In genomic region chr7:17940302-17941170, GRCh38 we compare ENCODE assay signal across 8 cellular contexts. TPM values are rescaled to one million over a fixed set of nuclear protein-coding genes. Genes with fewer than 3 reads are reported as not detected.
DNase-seq lines count a peak whose midpoint lies in the region; ATAC-seq, FAIRE-seq and TF ChIP-seq lines count a peak whose summit lies in the region.

A gene with protein sequence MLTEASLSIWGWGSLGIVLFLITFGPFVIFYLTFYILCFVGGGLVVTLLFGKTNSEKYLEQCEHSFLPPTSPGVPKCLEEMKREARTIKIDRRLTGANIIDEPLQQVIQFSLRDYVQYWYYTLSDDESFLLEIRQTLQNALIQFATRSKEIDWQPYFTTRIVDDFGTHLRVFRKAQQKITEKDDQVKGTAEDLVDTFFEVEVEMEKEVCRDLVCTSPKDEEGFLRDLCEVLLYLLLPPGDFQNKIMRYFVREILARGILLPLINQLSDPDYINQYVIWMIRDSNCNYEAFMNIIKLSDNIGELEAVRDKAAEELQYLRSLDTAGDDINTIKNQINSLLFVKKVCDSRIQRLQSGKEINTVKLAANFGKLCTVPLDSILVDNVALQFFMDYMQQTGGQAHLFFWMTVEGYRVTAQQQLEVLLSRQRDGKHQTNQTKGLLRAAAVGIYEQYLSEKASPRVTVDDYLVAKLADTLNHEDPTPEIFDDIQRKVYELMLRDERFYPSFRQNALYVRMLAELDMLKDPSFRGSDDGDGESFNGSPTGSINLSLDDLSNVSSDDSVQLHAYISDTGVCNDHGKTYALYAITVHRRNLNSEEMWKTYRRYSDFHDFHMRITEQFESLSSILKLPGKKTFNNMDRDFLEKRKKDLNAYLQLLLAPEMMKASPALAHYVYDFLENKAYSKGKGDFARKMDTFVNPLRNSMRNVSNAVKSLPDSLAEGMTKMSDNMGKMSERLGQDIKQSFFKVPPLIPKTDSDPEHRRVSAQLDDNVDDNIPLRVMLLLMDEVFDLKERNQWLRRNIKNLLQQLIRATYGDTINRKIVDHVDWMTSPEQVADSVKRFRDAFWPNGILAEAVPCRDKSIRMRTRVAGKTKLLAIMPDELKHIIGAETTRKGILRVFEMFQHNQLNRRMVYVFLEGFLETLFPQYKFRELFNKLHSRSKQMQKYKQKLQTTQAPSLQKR (minus strand): TSS chr7:17940494. CDS start chr7:17940295, 199 bp downstream.

- H3K27me3 ChIP-seq in OCI-LY1 (ENCODE audit: insufficient read depth, low read length), result no peaks in the 10 kb centered on the region
- no peaks in the 10 kb centered on the region for H3K27me3 ChIP-seq in endothelial cell of umbilical vein (ENCODE audit: control insufficient read depth in 2 of 2, insufficient read depth in 2 of 2, low read length in 2 of 2)

- TF ChIP-seq CTCF in OCI-LY1 (IDR thresholded peaks at IDR 0.05; ENCODE audit: low read length) (peak; percentile 31), endothelial cell of umbilical vein (IDR thresholded peaks at IDR 0.05; ENCODE audit: extremely low read depth in 1 of 2, insufficient read depth in 1 of 2, low read depth in 1 of 2, low read length in 2 of 2) (peak in 1 of 2 donors; percentile 48)

- H3F3A ChIP-seq in OCI-LY1 (ENCODE audit: insufficient read depth, low read length), result no peaks in the 10 kb centered on the region

- peak; percentile 86 for FAIRE-seq in endothelial cell of umbilical vein (lab: Jason Lieb, UNC)

- CTCF ChIA-PET in endothelial cell of umbilical vein (lab: Charles Lee), result interaction anchor here (1.0 kb wide), 1 partner anchor 170 kb away, joined by 10 read pairs; no protein-coding TSS in a partner anchor

- intact Hi-C loops in endothelial cell of umbilical vein (cut with micrococcal nuclease), result loop anchor here (1.0 to 2.0 kb wide), 3 partner anchors 24 to 170 kb away; no protein-coding TSS in a partner anchor

- dilution Hi-C loops in endothelial cell of umbilical vein (cut with MboI; ENCODE audit: extremely low pct_ligation_motif_present, low sequenced_read_pairs), result no loop called here

- peak; percentile 84 for DNase-seq in DMS 273 treated with DMSO at 0.1 percent for 48 hours (lab: John Stamatoyannopoulos, UW)
- peak; percentile 90 for DNase-seq in HuH-7 (ENCODE audit: low spot score)
- DNase-seq in activated CD8-positive, alpha-beta memory T cell treated with anti-CD3 and anti-CD28 coated beads, Interleukin-2, amount 50 U/mL, for 48 hours, result peak; percentile 93
- peak; percentile 95 for DNase-seq in endothelial cell of umbilical vein (ENCODE audit: low read depth, low spot score)
- peak; percentile 87 for DNase-seq in middle frontal gyrus (ENCODE audit: extremely low spot score, low spot score)
- peak; percentile 85 to 86 for DNase-seq in stimulated activated CD8-positive, alpha-beta memory T cell treated with anti-CD3 and anti-CD28 coated beads, Interleukin-2, amount 100 ng/mL, for 48 hours (ENCODE audit: low read depth in 2 of 2)

- peak within 1 kb of the TSS; percentile 90 for H3K9ac ChIP-seq in OCI-LY1 (ENCODE audit: low read length)
- H3K9ac ChIP-seq in endothelial cell of umbilical vein (replicated peaks; ENCODE audit: extremely low read depth, insufficient read depth, low read length), result peak within 1 kb of the TSS; percentile 80

- no peaks in the 10 kb centered on the region for H3K36me3 ChIP-seq in OCI-LY1 (ENCODE audit: insufficient read depth, low read length)
- no peaks in the 10 kb centered on the region for H3K36me3 ChIP-seq in endothelial cell of umbilical vein (ENCODE audit: control insufficient read depth in 2 of 2, extremely low read depth in 1 of 2, insufficient read depth in 2 of 2, low read length in 2 of 2)

- H4K20me1 ChIP-seq in OCI-LY1 (ENCODE audit: insufficient read depth, low read length) (no peaks in the 10 kb centered on the region), endothelial cell of umbilical vein (replicated peaks; ENCODE audit: control insufficient read depth, extremely low read depth, insufficient read depth, low read length) (no peaks in the 10 kb centered on the region)

- H3K4me1 ChIP-seq in OCI-LY1 (ENCODE audit: insufficient read depth, low read length, severe bottlenecking) (peaks cover 34% of the 10 kb centered on the region), endothelial cell of umbilical vein (ENCODE audit: control insufficient read depth, extremely low read depth, insufficient read depth, low read length) (peaks cover 20% of the 10 kb centered on the region)

- H3K79me2 ChIP-seq in OCI-LY1 (ENCODE audit: insufficient read depth, low read length) (peaks cover 42% of the 10 kb centered on the region), endothelial cell of umbilical vein (ENCODE audit: control insufficient read depth, insufficient read depth, low read length) (peaks cover 34% of the 10 kb centered on the region)

- peak within 1 kb of the TSS; percentile 78 for H3K27ac ChIP-seq in OCI-LY1 (ENCODE audit: low read depth, low read length, poor library complexity, severe bottlenecking)
- H3K27ac ChIP-seq in endothelial cell of umbilical vein (ENCODE audit: insufficient read depth, low read depth, low read length), result peak within 1 kb of the TSS; percentile 64

- H3K4me3 ChIP-seq in OCI-LY1 (ENCODE audit: low read depth, low read length, poor library complexity, severe bottlenecking), result peak within 1 kb of the TSS; percentile 84
- H3K4me3 ChIP-seq in endothelial cell of umbilical vein (replicated peaks in 1 of 3; ENCODE audit: insufficient read depth in 1 of 3, low read depth in 1 of 3, low read length in 3 of 3), result peak within 1 kb of the TSS; percentile 36 to 58 (median 58)

- peak within 1 kb of the TSS; percentile 90 for H3K4me2 ChIP-seq in OCI-LY1 (ENCODE audit: low read length)
- peak within 1 kb of the TSS; percentile 87 for H3K4me2 ChIP-seq in endothelial cell of umbilical vein (ENCODE audit: insufficient read depth, low read length)

- H2AFZ ChIP-seq in OCI-LY1 (ENCODE audit: low read length) (peak within 1 kb of the TSS; percentile 55), endothelial cell of umbilical vein (ENCODE audit: low read depth, low read length) (peak within 1 kb of the TSS; percentile 86)

- H3K9me3 ChIP-seq in OCI-LY1 (ENCODE audit: low read length) (no peaks in the 10 kb centered on the region), endothelial cell of umbilical vein (replicated peaks; ENCODE audit: control insufficient read depth, insufficient read depth, low read length) (no peaks in the 10 kb centered on the region)

- peak; percentile 95 for ATAC-seq in GM21515 (IDR thresholded peaks at IDR 0.05; ENCODE audit: unreplicated experiment)

- H3K9me2 ChIP-seq in OCI-LY1 (ENCODE audit: low read depth, low read length), result no peaks in the 10 kb centered on the region

- TF ChIP-seq POLR2A in endothelial cell of umbilical vein (IDR thresholded peaks at IDR 0.05; ENCODE audit: low read depth, low read length), result peak; percentile 78

- BruUV-seq in endothelial cell of umbilical vein (replicated peaks; lab: Mats Ljungman, UMichigan), result TSS peak; percentile 79

- H3K9me1 ChIP-seq in endothelial cell of umbilical vein (replicated peaks; ENCODE audit: control insufficient read depth, extremely low read depth, insufficient read depth, low read length), result no peaks in the 10 kb centered on the region

- POLR2A ChIA-PET in endothelial cell of umbilical vein (lab: Charles Lee), result no interaction called here

TF ChIP-seq in endothelial cell of umbilical vein, 7 proteins besides CTCF, POLR2A, EP300 and RAD21:
- TF ChIP-seq, protein P1, sequence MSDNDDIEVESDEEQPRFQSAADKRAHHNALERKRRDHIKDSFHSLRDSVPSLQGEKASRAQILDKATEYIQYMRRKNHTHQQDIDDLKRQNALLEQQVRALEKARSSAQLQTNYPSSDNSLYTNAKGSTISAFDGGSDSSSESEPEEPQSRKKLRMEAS (IDR thresholded peaks at IDR 0.05; ENCODE audit: insufficient read depth, insufficient read length), result peak; percentile 69
- TF ChIP-seq GATA2 (IDR thresholded peaks at IDR 0.05; ENCODE audit: insufficient read depth, insufficient read length, low read depth, low read length) (no peak), POLR2AphosphoS5 (IDR thresholded peaks at IDR 0.05; ENCODE audit: insufficient read depth, low read depth, low read length) (peak; percentile 87)
TF ChIP-seq in endothelial cell of umbilical vein: peak in this region for 2.

RNA-seq across cellular contexts. Expression of the gene that starts here (rescaled TPM):
- 28.5 and 32.2 TPM in 2 replicates for total RNA-seq in endothelial cell of umbilical vein
- 4.5 and 6.1 TPM in 2 replicates for polyA plus RNA-seq in endothelial cell of umbilical vein
- polyA plus RNA-seq in endothelial cell of umbilical vein (2011; cell fraction: cytosol; rRNA removed), result 6.7 and 7.0 TPM in 2 replicates
- polyA plus RNA-seq in endothelial cell of umbilical vein (2011; cell fraction: nucleus; rRNA removed), result 21.8 and 25.3 TPM in 2 replicates
- 11.9 and 16.7 TPM in 2 replicates for polyA plus RNA-seq in endothelial cell of umbilical vein (2012)
- 20.8 and 25.1 TPM in 2 replicates for polyA minus RNA-seq in endothelial cell of umbilical vein
- 10.2 TPM for polyA minus RNA-seq in endothelial cell of umbilical vein (2011; cell fraction: cytosol; rRNA and poly(A)+ RNA removed)
- 68.3 and 95.8 TPM in 2 replicates for polyA minus RNA-seq in endothelial cell of umbilical vein (2011; cell fraction: nucleus; rRNA and poly(A)+ RNA removed)

Comparison
In these comparisons a context has a peak if more than half of its experiments do, and no peak if none do; other contexts are left out.
1. Peak in every context shown above with its lines: DNase-seq, ATAC-seq, H3K4me3 ChIP-seq and H3K27ac ChIP-seq.